Comparison of ENCODE assay signal across 1 cellular context in genomic region chr5:35313296-35313695, GRCh38.
TF ChIP-seq lines count a peak whose summit lies in the region.

No MANE protein-coding gene starts in this region.

TF ChIP-seq in IMR-90, 13 proteins besides CTCF, POLR2A, EP300 and RAD21 (continued from another document):
- TF ChIP-seq MAFK (IDR thresholded peaks at IDR 0.05; ENCODE audit: low read depth, low read length) (no peak), RCOR1 (IDR thresholded peaks at IDR 0.05; ENCODE audit: insufficient replicate concordance, low read length) (no peak), NFE2L2 (IDR thresholded peaks at IDR 0.05; ENCODE audit: low read depth, low read length) (no peak), MAZ (IDR thresholded peaks at IDR 0.05; ENCODE audit: borderline replicate concordance, low read depth, low read length) (no peak), CHD1 (IDR thresholded peaks at IDR 0.05; ENCODE audit: low read depth, low read length) (no peak), FOS (IDR thresholded peaks at IDR 0.05; ENCODE audit: low read depth, low read length) (no peak)
- TF ChIP-seq, protein P1, sequence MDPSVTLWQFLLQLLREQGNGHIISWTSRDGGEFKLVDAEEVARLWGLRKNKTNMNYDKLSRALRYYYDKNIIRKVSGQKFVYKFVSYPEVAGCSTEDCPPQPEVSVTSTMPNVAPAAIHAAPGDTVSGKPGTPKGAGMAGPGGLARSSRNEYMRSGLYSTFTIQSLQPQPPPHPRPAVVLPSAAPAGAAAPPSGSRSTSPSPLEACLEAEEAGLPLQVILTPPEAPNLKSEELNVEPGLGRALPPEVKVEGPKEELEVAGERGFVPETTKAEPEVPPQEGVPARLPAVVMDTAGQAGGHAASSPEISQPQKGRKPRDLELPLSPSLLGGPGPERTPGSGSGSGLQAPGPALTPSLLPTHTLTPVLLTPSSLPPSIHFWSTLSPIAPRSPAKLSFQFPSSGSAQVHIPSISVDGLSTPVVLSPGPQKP (IDR thresholded peaks at IDR 0.05; ENCODE audit: borderline replicate concordance, low read depth, low read length) = no peak
